ENCODE assay signal across 1 cellular context in the genomic region with DNA sequence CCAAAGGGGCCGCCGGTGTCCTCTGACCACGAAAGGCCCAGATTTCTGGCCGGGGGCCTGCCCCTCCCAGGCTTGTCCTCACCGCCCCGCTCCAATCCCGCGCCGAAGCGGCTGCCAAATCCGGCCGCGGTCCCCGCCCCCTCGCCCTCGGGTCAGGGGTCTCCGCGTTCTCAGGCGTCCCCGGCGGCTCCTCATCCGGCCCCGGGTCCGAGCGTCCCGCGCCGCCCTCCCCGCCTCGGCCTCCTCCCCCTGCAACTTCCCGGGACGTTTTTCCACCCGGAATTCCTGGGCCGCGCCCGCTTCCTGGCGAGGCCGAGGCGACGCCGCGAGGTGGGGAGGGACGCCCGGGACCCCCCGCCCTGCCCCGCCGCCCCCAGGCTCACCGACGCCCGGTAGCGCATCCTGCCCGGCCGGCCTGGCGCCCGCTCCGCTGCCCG.
A peak's percentile ranks its signal among the peaks of the same experiment; 100 is the strongest.
TF ChIP-seq lines count a peak whose summit lies in the region.

No MANE protein-coding gene starts in this region.

TF ChIP-seq in K562, 482 proteins besides CTCF, POLR2A, EP300 and RAD21:
- TF ChIP-seq, protein P1, sequence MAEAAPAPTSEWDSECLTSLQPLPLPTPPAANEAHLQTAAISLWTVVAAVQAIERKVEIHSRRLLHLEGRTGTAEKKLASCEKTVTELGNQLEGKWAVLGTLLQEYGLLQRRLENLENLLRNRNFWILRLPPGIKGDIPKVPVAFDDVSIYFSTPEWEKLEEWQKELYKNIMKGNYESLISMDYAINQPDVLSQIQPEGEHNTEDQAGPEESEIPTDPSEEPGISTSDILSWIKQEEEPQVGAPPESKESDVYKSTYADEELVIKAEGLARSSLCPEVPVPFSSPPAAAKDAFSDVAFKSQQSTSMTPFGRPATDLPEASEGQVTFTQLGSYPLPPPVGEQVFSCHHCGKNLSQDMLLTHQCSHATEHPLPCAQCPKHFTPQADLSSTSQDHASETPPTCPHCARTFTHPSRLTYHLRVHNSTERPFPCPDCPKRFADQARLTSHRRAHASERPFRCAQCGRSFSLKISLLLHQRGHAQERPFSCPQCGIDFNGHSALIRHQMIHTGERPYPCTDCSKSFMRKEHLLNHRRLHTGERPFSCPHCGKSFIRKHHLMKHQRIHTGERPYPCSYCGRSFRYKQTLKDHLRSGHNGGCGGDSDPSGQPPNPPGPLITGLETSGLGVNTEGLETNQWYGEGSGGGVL (CRISPR knock-in tag; IDR thresholded peaks at IDR 0.05), result no peak
- TF ChIP-seq MAZ (CRISPR knock-in tag; conservative IDR thresholded peaks at IDR 0.05 in 1 of 2, IDR thresholded peaks at IDR 0.05 in 1 of 2) (0 out of 4 replicates have a peak, but pooled peaks of 1 of the 2 experiments have one; percentile 8), SIN3A (IDR thresholded peaks at IDR 0.05; ENCODE audit: borderline replicate concordance in 2 of 2, control insufficient read depth in 1 of 2, low read depth in 2 of 2, low read length in 2 of 2) (0 out of 4 replicates have a peak, but pooled peaks of 1 of the 2 experiments have one; percentile 5), TFAP4 (CRISPR knock-in tag; IDR thresholded peaks at IDR 0.05; ENCODE audit: borderline replicate concordance) (no peak), NR2C2 (CRISPR knock-in tag; IDR thresholded peaks at IDR 0.05) (no peak), NR2C2 (tag; IDR thresholded peaks at IDR 0.05) (peak; percentile 58; the same call in 1 of the 2 replicates), ZNF75A (CRISPR knock-in tag; IDR thresholded peaks at IDR 0.05) (no peak)
- TF ChIP-seq, protein P2, sequence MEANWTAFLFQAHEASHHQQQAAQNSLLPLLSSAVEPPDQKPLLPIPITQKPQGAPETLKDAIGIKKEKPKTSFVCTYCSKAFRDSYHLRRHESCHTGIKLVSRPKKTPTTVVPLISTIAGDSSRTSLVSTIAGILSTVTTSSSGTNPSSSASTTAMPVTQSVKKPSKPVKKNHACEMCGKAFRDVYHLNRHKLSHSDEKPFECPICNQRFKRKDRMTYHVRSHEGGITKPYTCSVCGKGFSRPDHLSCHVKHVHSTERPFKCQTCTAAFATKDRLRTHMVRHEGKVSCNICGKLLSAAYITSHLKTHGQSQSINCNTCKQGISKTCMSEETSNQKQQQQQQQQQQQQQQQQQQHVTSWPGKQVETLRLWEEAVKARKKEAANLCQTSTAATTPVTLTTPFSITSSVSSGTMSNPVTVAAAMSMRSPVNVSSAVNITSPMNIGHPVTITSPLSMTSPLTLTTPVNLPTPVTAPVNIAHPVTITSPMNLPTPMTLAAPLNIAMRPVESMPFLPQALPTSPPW (CRISPR knock-in tag; IDR thresholded peaks at IDR 0.05), result no peak
